In the genomic region with DNA sequence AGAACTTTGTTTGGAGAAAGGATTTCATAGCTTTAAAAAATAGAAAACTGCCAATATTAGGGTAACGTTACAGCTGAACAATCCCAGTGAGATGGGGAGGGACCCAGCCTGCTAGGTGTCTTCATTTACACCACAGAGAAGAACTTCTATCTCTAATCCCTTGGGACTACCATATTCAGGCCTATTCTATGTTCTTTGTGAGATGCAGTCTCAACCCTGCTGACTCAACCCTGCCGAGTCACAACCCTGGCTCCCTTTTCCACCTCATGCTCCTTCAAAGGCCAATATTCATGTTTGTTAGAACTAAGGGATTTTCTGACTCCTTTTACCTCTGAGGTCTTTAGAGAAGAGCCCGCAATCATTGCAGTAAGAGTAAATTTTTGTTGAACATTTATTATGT, we compare ENCODE assay signal across 24 cellular contexts.
DNase-seq lines count a peak whose midpoint lies in the region; TF ChIP-seq lines count a peak whose summit lies in the region.
"Had no signal": no experiment of that assay in that cellular context is flagged by ENCODE, and none has a peak within 500 bp of the region (broad histone marks: within the 10 kb centered on the region; RNA-seq: fewer than 3 reads in every experiment).

No MANE protein-coding gene starts in this region.

- no peak for TF ChIP-seq CTCF in AG10803 (conservative IDR thresholded peaks at IDR 0.05; ENCODE audit: low read length)

- DNase-seq in AG10803 (ENCODE audit: low read depth) (peak; percentile 28), GM03348 (ENCODE audit: low spot score) (peak; percentile 56), RKO (ENCODE audit: low spot score) (peak; percentile 5), kidney tubule cell (ENCODE audit: low spot score) (peak; percentile 23), NCI-H526 (lab: John Stamatoyannopoulos, UW) (no peak), D341Med (ENCODE audit: low spot score) (no peak), NCI-H2196 treated with DMSO at 0.1 percent for 48 hours (lab: John Stamatoyannopoulos, UW; ENCODE audit: unreplicated experiment) (no peak), NCI-H146 (lab: John Stamatoyannopoulos, UW) (no peak)
- DNase-seq: BE2C, Calu3, DMS153, DND-41, H9, NCI-H1092, NCI-H1417 treated with DMSO at 0.1 percent for 48 hours, NCI-H187, NCI-H2081 treated with DMSO at 0.1 percent for 48 hours, NCI-H2171, NCI-H524, NCI-H774, PC-3, T-cell had no signal

- no peak overlapping the region for H3K4me3 ChIP-seq in AG10803 (ENCODE audit: low read length)
- H3K4me3 ChIP-seq: A549, GM23338 had no signal

Comparison
In these comparisons a context has a peak if more than half of its experiments do, and no peak if none do; other contexts are left out.
1. DNase-seq: peak in AG10803 (single experiment), GM03348 (single experiment), RKO (single experiment) and kidney tubule cell (single experiment); none in NCI-H526 (0 of 2), D341Med (single experiment), NCI-H2196 treated with DMSO at 0.1 percent for 48 hours (single experiment) and NCI-H146 (single experiment).